15 cellular contexts compared by ENCODE assay signal in the genomic region with DNA sequence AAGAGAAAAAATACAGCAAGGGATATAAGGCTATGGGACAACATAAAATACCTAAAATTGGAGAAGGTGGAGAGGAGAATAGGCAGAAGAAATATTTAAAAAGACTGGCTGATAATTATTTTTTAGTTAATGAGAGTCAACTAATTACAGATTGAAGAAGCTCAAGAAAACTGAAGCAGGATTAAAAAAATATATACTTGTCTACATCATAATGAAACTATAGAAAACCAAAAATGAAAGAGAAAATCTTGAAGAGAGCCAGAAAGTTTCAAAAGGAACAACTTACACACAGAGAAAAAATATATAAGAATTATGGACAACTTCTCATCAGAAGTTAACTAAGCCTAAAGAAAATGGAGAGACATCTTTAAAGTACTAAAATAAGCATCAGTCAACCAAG.
DNase-seq lines count a peak whose midpoint lies in the region; ATAC-seq lines count a peak whose summit lies in the region.
"Had no signal": no experiment of that assay in that cellular context is flagged by ENCODE, and none has a peak within 500 bp of the region (broad histone marks: within the 10 kb centered on the region; RNA-seq: fewer than 3 reads in every experiment).

No MANE protein-coding gene starts in this region.

- CTCF ChIA-PET in activated CD4-positive, alpha-beta T cell treated with anti-CD3 and anti-CD28 coated beads, Interleukin-2, amount 10 ng/mL, durations not matched to agents 7 days and 5 days (lab: Charles Lee): no interaction called here

- peaks cover 11% of the 10 kb centered on the region for H3K4me1 Mint-ChIP-seq in activated CD4-positive, alpha-beta T cell treated with anti-CD3 and anti-CD28 coated beads, Interleukin-2, amount 10 ng/mL, durations not matched to agents 7 days and 5 days
- H3K4me1 Mint-ChIP-seq in stimulated activated memory B cell treated with anti-CD40 and anti-IgM and Interleukin-4, amounts not matched to agents 10 μg/mL and 1 μg/mL and 100 μg/mL, for 72 hours: peaks cover 19% of the 10 kb centered on the region
- H3K4me1 Mint-ChIP-seq: central memory CD8-positive, alpha-beta T cell; stimulated activated effector memory CD8-positive, alpha-beta T cell treated with anti-CD3 and anti-CD28 coated beads, Interleukin-12 subunit alpha, Interleukin-12 subunit beta, amount 100 ng/mL, for 72 hours had no signal

- POLR2A ChIA-PET in activated CD4-positive, alpha-beta T cell treated with anti-CD3 and anti-CD28 coated beads, Interleukin-2, amount 10 ng/mL, durations not matched to agents 7 days and 5 days (lab: Charles Lee): no interaction called here

- ATAC-seq in GM21737 (IDR thresholded peaks at IDR 0.05; ENCODE audit: unreplicated experiment) (peak; percentile 65), HG03175 (IDR thresholded peaks at IDR 0.05; ENCODE audit: unreplicated experiment) (peak; percentile 81)
- ATAC-seq in stimulated activated memory B cell treated with anti-CD40 and anti-IgM and Interleukin-4, amounts not matched to agents 10 μg/mL and 1 μg/mL and 100 μg/mL, for 72 hours: no peak
- ATAC-seq: stimulated activated effector memory CD8-positive, alpha-beta T cell treated with anti-CD3 and anti-CD28 coated beads, Interleukin-12 subunit alpha, Interleukin-12 subunit beta, amount 100 ng/mL, for 72 hours had no signal

- H3K9me3 Mint-ChIP-seq in activated CD4-positive, alpha-beta T cell treated with anti-CD3 and anti-CD28 coated beads, Interleukin-2, amount 10 ng/mL, durations not matched to agents 7 days and 5 days: no peaks in the 10 kb centered on the region
- peaks cover 3% of the 10 kb centered on the region for H3K9me3 Mint-ChIP-seq in stimulated activated memory B cell treated with anti-CD40 and anti-IgM and Interleukin-4, amounts not matched to agents 10 μg/mL and 1 μg/mL and 100 μg/mL, for 72 hours
- H3K9me3 Mint-ChIP-seq: central memory CD8-positive, alpha-beta T cell; stimulated activated effector memory CD8-positive, alpha-beta T cell treated with anti-CD3 and anti-CD28 coated beads, Interleukin-12 subunit alpha, Interleukin-12 subunit beta, amount 100 ng/mL, for 72 hours had no signal

- H3K27me3 Mint-ChIP-seq in activated CD4-positive, alpha-beta T cell treated with anti-CD3 and anti-CD28 coated beads, Interleukin-2, amount 10 ng/mL, durations not matched to agents 7 days and 5 days: peaks cover 12% of the 10 kb centered on the region
- H3K27me3 Mint-ChIP-seq in stimulated activated memory B cell treated with anti-CD40 and anti-IgM and Interleukin-4, amounts not matched to agents 10 μg/mL and 1 μg/mL and 100 μg/mL, for 72 hours: peaks cover 37% of the 10 kb centered on the region

- peak overlapping the region; percentile 32 for H3K27ac Mint-ChIP-seq in activated CD4-positive, alpha-beta T cell treated with anti-CD3 and anti-CD28 coated beads, Interleukin-2, amount 10 ng/mL, durations not matched to agents 7 days and 5 days
- H3K27ac Mint-ChIP-seq in stimulated activated memory B cell treated with anti-CD40 and anti-IgM and Interleukin-4, amounts not matched to agents 10 μg/mL and 1 μg/mL and 100 μg/mL, for 72 hours: no peak overlapping the region
- H3K27ac Mint-ChIP-seq: stimulated activated effector memory CD8-positive, alpha-beta T cell treated with anti-CD3 and anti-CD28 coated beads, Interleukin-12 subunit alpha, Interleukin-12 subunit beta, amount 100 ng/mL, for 72 hours had no signal

- no peak for DNase-seq in activated CD4-positive, alpha-beta T cell treated with anti-CD3 and anti-CD28 coated beads, Interleukin-2, amount 10 ng/mL, durations not matched to agents 7 days and 5 days
- DNase-seq in activated CD4-positive, alpha-beta T cell treated with anti-CD3 and anti-CD28 coated beads for 48 hours: no peak
- DNase-seq in activated T-cell treated with anti-CD3 and anti-CD28 coated beads, Interleukin-2, amount 50 U/mL, for 1 hour: no peak
- DNase-seq in GOT3 (lab: John Stamatoyannopoulos, UW): no peak
- DNase-seq in NCI-H1092 (lab: John Stamatoyannopoulos, UW): no peak
- DNase-seq: activated gamma-delta T cell treated with Interleukin-2 at 50 U/mL for 16 hours, DMS 273 treated with DMSO at 0.1 percent for 48 hours, mesenchymal stem cell, NCI-H510A, SIG-M5 had no signal

- peaks cover 3% of the 10 kb centered on the region for H3K36me3 Mint-ChIP-seq in activated CD4-positive, alpha-beta T cell treated with anti-CD3 and anti-CD28 coated beads, Interleukin-2, amount 10 ng/mL, durations not matched to agents 7 days and 5 days (ENCODE audit: low read depth)
- peaks cover 6% of the 10 kb centered on the region for H3K36me3 Mint-ChIP-seq in stimulated activated memory B cell treated with anti-CD40 and anti-IgM and Interleukin-4, amounts not matched to agents 10 μg/mL and 1 μg/mL and 100 μg/mL, for 72 hours
- H3K36me3 Mint-ChIP-seq: stimulated activated effector memory CD8-positive, alpha-beta T cell treated with anti-CD3 and anti-CD28 coated beads, Interleukin-12 subunit alpha, Interleukin-12 subunit beta, amount 100 ng/mL, for 72 hours had no signal

- no peak overlapping the region for H3K4me3 Mint-ChIP-seq in activated CD4-positive, alpha-beta T cell treated with anti-CD3 and anti-CD28 coated beads, Interleukin-2, amount 10 ng/mL, durations not matched to agents 7 days and 5 days
- peak overlapping the region; percentile 10 for H3K4me3 Mint-ChIP-seq in stimulated activated memory B cell treated with anti-CD40 and anti-IgM and Interleukin-4, amounts not matched to agents 10 μg/mL and 1 μg/mL and 100 μg/mL, for 72 hours
- H3K4me3 Mint-ChIP-seq: central memory CD8-positive, alpha-beta T cell; stimulated activated effector memory CD8-positive, alpha-beta T cell treated with anti-CD3 and anti-CD28 coated beads, Interleukin-12 subunit alpha, Interleukin-12 subunit beta, amount 100 ng/mL, for 72 hours had no signal
